Comparison of ENCODE assay signal across 14 cellular contexts in the genomic region with DNA sequence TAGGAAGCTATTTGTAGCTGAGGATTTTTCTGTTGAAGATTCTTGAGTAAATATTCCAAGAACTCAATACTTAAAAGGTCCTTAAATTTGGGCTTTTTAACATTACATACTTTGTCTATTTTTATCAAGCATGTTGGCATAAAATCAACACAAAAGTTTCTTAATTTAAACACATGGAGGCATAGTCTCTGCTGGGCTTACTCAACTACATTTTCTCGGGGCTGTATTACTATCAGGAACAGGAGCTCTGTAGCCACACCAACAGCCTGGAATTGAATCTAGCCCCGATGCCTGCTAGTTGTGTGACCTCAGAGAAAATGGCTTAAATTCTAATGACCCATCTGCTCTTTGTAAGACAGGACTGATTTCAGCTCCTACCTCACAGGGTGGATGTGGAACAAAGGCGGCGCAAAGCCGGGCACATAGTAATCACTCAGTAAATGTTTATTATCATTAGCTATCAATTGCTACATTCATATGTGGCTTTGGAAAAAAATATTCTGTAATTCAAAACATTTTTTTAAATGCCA.
"Had no signal": no experiment of that assay in that cellular context is flagged by ENCODE, and none has a peak within 500 bp of the region (broad histone marks: within the 10 kb centered on the region; RNA-seq: fewer than 3 reads in every experiment).

No MANE protein-coding gene starts in this region.

- H3K27ac ChIP-seq: left lung, psoas muscle had no signal

- H3K27ac Mint-ChIP-seq: activated naive CD8-positive, alpha-beta T cell; memory B cell; nephron progenitor cell; T-helper 17 cell had no signal

- DNase-seq: activated CD4-positive, alpha-beta T cell treated with anti-CD3 and anti-CD28 coated beads, Interleukin-2, amount 50 U/mL, for 48 hours; activated gamma-delta T cell; activated T-cell treated with anti-CD3 and anti-CD28 coated beads, Interleukin-2, amount 50 U/mL, for 4 hours; anterior cingulate cortex; glutamatergic neuron; left lung; nephron progenitor cell; psoas muscle; sigmoid colon; stimulated activated CD4-positive, alpha-beta T cell treated with anti-CD3 and anti-CD28 coated beads, Interleukin-2, amount 100 ng/mL, for 48 hours; stimulated activated naive CD8-positive, alpha-beta T cell treated with anti-CD3 and anti-CD28 coated beads, Interleukin-15, Interleukin-2, amounts not matched to agents 100 U/mL and 50 U/mL, for 24 hours; T-helper 17 cell had no signal

- H3K4me3 ChIP-seq: left lung, psoas muscle, sigmoid colon had no signal

- H3K27me3 ChIP-seq: left lung, sigmoid colon had no signal

- H3K9me3 ChIP-seq: left lung, psoas muscle, sigmoid colon had no signal

- H3K36me3 ChIP-seq: left lung, sigmoid colon had no signal

- H3K36me3 Mint-ChIP-seq: activated naive CD8-positive, alpha-beta T cell; memory B cell had no signal

- H3K9me3 Mint-ChIP-seq: memory B cell had no signal

- H3K27me3 Mint-ChIP-seq: T-helper 17 cell had no signal

- H3K4me3 Mint-ChIP-seq: activated naive CD8-positive, alpha-beta T cell; activated T-cell treated with anti-CD3 and anti-CD28 coated beads, Interleukin-2, amount 50 U/mL, for 4 hours; memory B cell; nephron progenitor cell; T-helper 17 cell had no signal
